ENCODE assay signal across 8 cellular contexts in the genomic region with DNA sequence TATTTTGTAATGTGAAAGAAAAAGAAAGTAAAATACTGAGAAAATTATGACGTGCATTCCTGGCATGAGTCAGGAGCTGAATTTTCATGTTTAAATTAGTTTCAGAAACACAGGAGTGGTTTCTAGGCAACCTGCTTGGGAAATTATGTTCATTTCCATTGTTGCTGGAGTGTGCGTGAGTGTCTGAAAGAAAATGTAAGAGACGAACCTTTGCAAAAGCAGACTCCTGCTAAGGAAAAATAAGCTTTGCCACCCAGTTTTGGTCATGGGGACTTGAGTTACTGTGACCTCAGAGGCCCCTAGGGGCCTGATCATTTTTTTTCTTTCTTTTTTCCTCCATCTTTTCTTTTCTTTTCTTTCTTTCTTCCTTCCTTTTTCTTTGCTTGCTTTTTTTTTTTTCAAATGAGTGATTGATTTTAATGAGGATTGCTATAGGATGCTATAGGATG. TPM values are rescaled to one million over a fixed set of nuclear protein-coding genes. Genes with fewer than 3 reads are reported as not detected.
DNase-seq lines count a peak whose midpoint lies in the region; ATAC-seq and TF ChIP-seq lines count a peak whose summit lies in the region.

No MANE protein-coding gene starts in this region.

- H3K27ac ChIP-seq in HL-60 (replicated peaks) (peak overlapping the region; percentile 58), thymus (ENCODE audit: low read depth) (peak overlapping the region; percentile 42)

- ATAC-seq in left colon = peak; percentile 33

- in situ Hi-C loops in GM13977 (cut with MboI; ENCODE audit: low pct_unique_long_range_greater_than_20kb, low sequenced_read_pairs, unreplicated experiment) = loop anchor here (10.0 to 25.0 kb wide), 4 partner anchors 104 to 854 kb away; a partner anchor contains a TSS

- H3K9me3 ChIP-seq in adipocyte (ENCODE audit: control insufficient read depth, low read length) = no peaks in the 10 kb centered on the region
- H3K9me3 ChIP-seq in thymus (ENCODE audit: control insufficient read depth) = no peaks in the 10 kb centered on the region

- H3K4me1 ChIP-seq in adipocyte (ENCODE audit: control insufficient read depth, insufficient read depth, low read length) (peaks cover 15% of the 10 kb centered on the region), thymus (ENCODE audit: control insufficient read depth, insufficient read depth, low read length) (peaks cover 27% of the 10 kb centered on the region)

- intact Hi-C loops in left colon (cut with DNase I, micrococcal nuclease) = loop anchor here in 1 of 2 donors (5.0 kb wide), 1 partner anchor 259 kb away; a partner anchor contains a TSS

- TF ChIP-seq CTCF in GM13977 (IDR thresholded peaks at IDR 0.05; ENCODE audit: extremely low read depth, insufficient read depth, missing control alignments) = no peak
- no peak for TF ChIP-seq CTCF in HL-60 (IDR thresholded peaks at IDR 0.05; ENCODE audit: insufficient read depth, low read length)

- WGBS in thymus = 12% methylated on average over 3 of the region's 3 CpGs

- peak overlapping the region; percentile 76 for H3K9ac ChIP-seq in adipocyte (ENCODE audit: low read length)

- no peaks in the 10 kb centered on the region for H3K27me3 ChIP-seq in HL-60 (ENCODE audit: insufficient read depth, poor library complexity, severe bottlenecking)
- no peaks in the 10 kb centered on the region for H3K27me3 ChIP-seq in adipocyte (replicated peaks; ENCODE audit: control insufficient read depth, insufficient read depth, low read length)
- H3K27me3 ChIP-seq in thymus (ENCODE audit: control insufficient read depth, insufficient read depth) = no peaks in the 10 kb centered on the region

- DNase-seq in GM13977 (ENCODE audit: low spot score) (peak; percentile 26), HL-60 (ENCODE audit: low read depth in 1 of 2, low spot score in 1 of 2) (peak in 1 of 2 experiments; percentile 38), adipocyte (ENCODE audit: low read depth) (peak; percentile 98), left colon (no peak), DMS153 (lab: John Stamatoyannopoulos, UW) (no peak), NCI-H1105 (lab: John Stamatoyannopoulos, UW) (no peak)
- DNase-seq in activated CD8-positive, alpha-beta memory T cell treated with anti-CD3 and anti-CD28 coated beads for 24 hours = no peak

- H3K36me3 ChIP-seq in adipocyte (ENCODE audit: control insufficient read depth, insufficient read depth, low read length, severe bottlenecking) (no peaks in the 10 kb centered on the region), thymus (ENCODE audit: control insufficient read depth, insufficient read depth) (no peaks in the 10 kb centered on the region)

- H3K4me3 ChIP-seq in HL-60 (replicated peaks; ENCODE audit: insufficient read depth, low read length) (no peak overlapping the region), adipocyte (ENCODE audit: low read length) (peak overlapping the region; percentile 75), thymus (ENCODE audit: low read length) (no peak overlapping the region)

RNA-seq across cellular contexts. Expression of a gene that starts 18.8 kb away (rescaled TPM):
- total RNA-seq in left colon = not detected
- 0.68 TPM for polyA plus RNA-seq in thymus

Comparison
In these comparisons a context has a peak if more than half of its experiments do, and no peak if none do; other contexts are left out.
1. DNase-seq: peak in GM13977 (single experiment) and adipocyte (single experiment); none in left colon (0 of 2), DMS153 (single experiment), NCI-H1105 (single experiment) and activated CD8-positive, alpha-beta memory T cell treated with anti-CD3 and anti-CD28 coated beads for 24 hours (single experiment).